In genomic region chr11:121329786-121330395, GRCh38 we compare ENCODE assay signal across 17 cellular contexts.
"Had no signal": no experiment of that assay in that cellular context is flagged by ENCODE, and none has a peak within 500 bp of the region (broad histone marks: within the 10 kb centered on the region; RNA-seq: fewer than 3 reads in every experiment).

No MANE protein-coding gene starts in this region.

- ATAC-seq: foreskin keratinocyte; stimulated activated naive CD8-positive, alpha-beta T cell treated with anti-CD3 and anti-CD28 coated beads, Interleukin-15, Interleukin-2, amounts not matched to agents 100 U/mL and 50 U/mL, for 24 hours had no signal

- H3K36me3 ChIP-seq: right atrium auricular region, transverse colon had no signal

- H3K27ac ChIP-seq: foreskin keratinocyte, transverse colon had no signal

- H3K9me3 ChIP-seq: right atrium auricular region, transverse colon had no signal

- H3K27me3 ChIP-seq: right atrium auricular region, transverse colon had no signal

- H3K4me3 ChIP-seq: right atrium auricular region, smooth muscle cell, transverse colon had no signal

- H3K4me1 ChIP-seq: foreskin keratinocyte had no signal

- H3K4me2 ChIP-seq: smooth muscle cell had no signal

- DNase-seq: activated CD4-positive, alpha-beta T cell treated with anti-CD3 and anti-CD28 coated beads for 1 hour; activated CD4-positive, alpha-beta T cell treated with anti-CD3 and anti-CD28 coated beads, Interleukin-2, amount 50 U/mL, for 4 hours; activated naive CD4-positive, alpha-beta T cell treated with Interleukin-2 at 50 U/mL for 16 hours; activated naive CD8-positive, alpha-beta T cell treated with anti-CD3 and anti-CD28 coated beads, Interleukin-2, amount 50 U/mL, for 24 hours; activated T-cell treated with anti-CD3 and anti-CD28 coated beads for 4 hours; effector memory CD4-positive, alpha-beta T cell; foreskin keratinocyte; immature natural killer cell; left cardiac atrium; occipital lobe; stimulated activated CD4-positive, alpha-beta T cell treated with anti-CD3 and anti-CD28 coated beads, Interleukin-4, amount 100 ng/mL, for 4 hours; stimulated activated CD8-positive, alpha-beta memory T cell treated with anti-CD3 and anti-CD28 coated beads, Interleukin-4, amount 100 ng/mL, for 48 hours; stimulated activated naive CD8-positive, alpha-beta T cell treated with anti-CD3 and anti-CD28 coated beads, Interleukin-15, Interleukin-2, amounts not matched to agents 100 U/mL and 50 U/mL, for 24 hours; T1000; transverse colon had no signal
